Comparison of ENCODE assay signal across 8 cellular contexts in the genomic region with DNA sequence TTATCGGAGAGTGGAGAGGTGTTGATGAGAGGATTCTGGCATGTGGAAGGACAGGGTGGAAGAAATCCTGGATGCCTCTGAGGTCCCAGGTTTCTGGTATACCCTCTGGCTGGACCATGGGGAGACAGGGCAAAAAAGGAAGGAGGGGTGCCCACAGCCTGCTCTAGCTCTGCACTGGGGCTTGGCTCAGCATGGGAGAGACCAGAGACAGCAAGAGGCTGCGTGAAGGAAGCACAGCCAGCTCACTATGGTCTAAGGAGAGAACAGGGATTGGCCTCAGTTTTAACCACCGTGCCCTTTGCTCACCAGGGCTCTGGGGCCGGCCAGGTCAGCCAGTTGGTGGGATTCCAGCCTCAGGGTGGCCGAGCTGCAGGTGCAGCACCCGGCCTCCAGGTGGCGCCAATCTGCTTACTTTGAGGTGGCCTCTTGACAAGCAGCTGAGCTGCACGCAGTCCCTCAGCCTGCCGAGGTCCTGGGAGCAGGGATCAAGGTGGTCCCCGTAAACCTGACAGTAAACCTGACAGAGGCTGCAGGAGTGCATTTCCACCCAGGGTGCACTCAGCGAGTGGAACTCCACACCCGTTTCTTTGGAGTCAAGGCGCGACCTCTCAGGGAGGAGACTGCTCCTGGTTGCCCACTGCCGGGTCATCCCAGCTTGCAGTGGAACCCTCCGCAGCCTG. TPM values are rescaled to one million over a fixed set of nuclear protein-coding genes. Genes with fewer than 3 reads are reported as not detected.
DNase-seq lines count a peak whose midpoint lies in the region; ATAC-seq and TF ChIP-seq lines count a peak whose summit lies in the region.

No MANE protein-coding gene starts in this region.

- H3K36me3 ChIP-seq in suprapubic skin, result no peaks in the 10 kb centered on the region

- peak overlapping the region; percentile 53 for H3K4me3 ChIP-seq in fibroblast of pulmonary artery (replicated peaks; ENCODE audit: low read depth, low read length)
- peak overlapping the region; percentile 54 for H3K4me3 ChIP-seq in suprapubic skin

- H3K27ac ChIP-seq in suprapubic skin, result no peak overlapping the region

- H3K4me1 ChIP-seq in suprapubic skin, result peaks cover 16% of the 10 kb centered on the region

- peak; percentile 47 for DNase-seq in NCI-H1436 (lab: John Stamatoyannopoulos, UW)
- DNase-seq in NCI-H1436 treated with DMSO at 0.1 percent for 48 hours (lab: John Stamatoyannopoulos, UW), result no peak
- peak; percentile 81 for DNase-seq in HuH-7 (ENCODE audit: low spot score)
- DNase-seq in RPMI7951 (ENCODE audit: low read depth), result peak; percentile 56
- DNase-seq in activated T-helper 1 cell treated with anti-CD3 and anti-CD28 coated beads, Interleukin-2, amount 50 U/mL, for 16 hours (ENCODE audit: low read depth in 1 of 2, low spot score in 1 of 2), result peak; percentile 43 to 48
- peak; percentile 76 for DNase-seq in fibroblast of pulmonary artery (ENCODE audit: low read depth)
- DNase-seq in omental fat pad (ENCODE audit: low spot score), result peak; percentile 82
- DNase-seq in suprapubic skin (ENCODE audit: low spot score in 2 of 2), result peak; percentile 84 to 91

- no peaks in the 10 kb centered on the region for H3K9me3 ChIP-seq in suprapubic skin

- no peak for TF ChIP-seq EP300 in suprapubic skin (IDR thresholded peaks at IDR 0.05)

- WGBS in suprapubic skin, result 16% methylated on average over 6 of the region's 16 CpGs

- TF ChIP-seq CTCF in fibroblast of pulmonary artery (IDR thresholded peaks at IDR 0.05; ENCODE audit: low read length, missing control alignments) (peak; percentile 92), omental fat pad (IDR thresholded peaks at IDR 0.05) (peak in 2 of 3 donors; percentile 2 to 69), suprapubic skin (IDR thresholded peaks at IDR 0.05) (peak; percentile 66 to 97)

- peaks cover 6% of the 10 kb centered on the region for H3K27me3 ChIP-seq in suprapubic skin

- no peak for TF ChIP-seq POLR2A in suprapubic skin (IDR thresholded peaks at IDR 0.05)

- ATAC-seq in omental fat pad (ENCODE audit: low FRiP score), result peak; percentile 65

RNA-seq across cellular contexts. Expression of a gene that starts 25.0 kb away (rescaled TPM):
- total RNA-seq in RPMI7951 (2014; rRNA removed; shearing (Covaris generic)), result 73.2 and 87.7 TPM in 2 replicates
- total RNA-seq in omental fat pad (10 to 100 TPM; 71.1 to 92.0 (median 89.1) TPM), suprapubic skin (100 to 1,000 TPM; 105 to 115 (median 109) TPM)

Comparison
In these comparisons a context has a peak if more than half of its experiments do, and no peak if none do; other contexts are left out.
1. CTCF ChIP-seq: peak in every context shown above with its lines; median percentile 92 in fibroblast of pulmonary artery; 82 in suprapubic skin; 36 in omental fat pad.